Comparison of ENCODE assay signal across 8 cellular contexts in genomic region chr7:151083071-151083823, GRCh38. TPM values are rescaled to one million over a fixed set of nuclear protein-coding genes. Genes with fewer than 3 reads are reported as not detected.
DNase-seq lines count a peak whose midpoint lies in the region; ATAC-seq and TF ChIP-seq lines count a peak whose summit lies in the region.

TMUB1 (minus strand) TSS chr7:151083493; CDS start chr7:151082563, 930 bp downstream.

- H3K79me2 ChIP-seq in OCI-LY1 (ENCODE audit: insufficient read depth, low read length) = no peaks in the 10 kb centered on the region

- peaks cover 1% of the 10 kb centered on the region for H3F3A ChIP-seq in OCI-LY1 (ENCODE audit: insufficient read depth, low read length)

- no peaks in the 10 kb centered on the region for H3K36me3 ChIP-seq in BLaER1
- H3K36me3 ChIP-seq in OCI-LY1 (ENCODE audit: insufficient read depth, low read length) = no peaks in the 10 kb centered on the region; the same call in 1 of the 2 replicates
- peaks cover 0 to 2% (median 0%) of the 10 kb centered on the region in 4 donors for H3K36me3 ChIP-seq in esophagus muscularis mucosa

- peak; percentile 40 for TF ChIP-seq POLR2A in esophagus muscularis mucosa (IDR thresholded peaks at IDR 0.05; ENCODE audit: low read depth)

- no peak for TF ChIP-seq EP300 in esophagus muscularis mucosa (IDR thresholded peaks at IDR 0.05)

- peak; percentile 43 for ATAC-seq in HG03439 (IDR thresholded peaks at IDR 0.05; ENCODE audit: unreplicated experiment)
- peak; percentile 67 to 81 for ATAC-seq in natural killer cell treated with Interleukin-12 subunit alpha and Interleukin-12 subunit beta and Interleukin-15 and Interleukin-18, amount 100 ng/mL, for 72 hours
- ATAC-seq in stimulated activated naive CD8-positive, alpha-beta T cell treated with anti-CD3 and anti-CD28 coated beads, Interleukin-15, Interleukin-2, amounts not matched to agents 100 U/mL and 50 U/mL, for 24 hours = peak; percentile 60

- H3K27me3 Mint-ChIP-seq in natural killer cell treated with Interleukin-12 subunit alpha and Interleukin-12 subunit beta and Interleukin-15 and Interleukin-18, amount 100 ng/mL, for 72 hours = peaks cover 0 to 3% of the 10 kb centered on the region in 2 donors

- H3K9me2 ChIP-seq in OCI-LY1 (ENCODE audit: low read depth, low read length) = no peaks in the 10 kb centered on the region

- peaks cover 69% of the 10 kb centered on the region for H3K4me1 ChIP-seq in BLaER1
- H3K4me1 ChIP-seq in OCI-LY1 (ENCODE audit: insufficient read depth, low read length, severe bottlenecking) = peaks cover 61% of the 10 kb centered on the region
- H3K4me1 ChIP-seq in esophagus muscularis mucosa = peaks cover 57 to 69% (median 64%) of the 10 kb centered on the region in 4 donors

- peaks cover 45% of the 10 kb centered on the region for H3K27me3 ChIP-seq in BLaER1
- peaks cover 13% of the 10 kb centered on the region for H3K27me3 ChIP-seq in OCI-LY1 (ENCODE audit: insufficient read depth, low read length)
- H3K27me3 ChIP-seq in esophagus muscularis mucosa = no peaks in the 10 kb centered on the region

- H3K9me3 Mint-ChIP-seq in natural killer cell treated with Interleukin-12 subunit alpha and Interleukin-12 subunit beta and Interleukin-15 and Interleukin-18, amount 100 ng/mL, for 72 hours = no peaks in the 10 kb centered on the region

- H3K27ac Mint-ChIP-seq in natural killer cell treated with Interleukin-12 subunit alpha and Interleukin-12 subunit beta and Interleukin-15 and Interleukin-18, amount 100 ng/mL, for 72 hours = peak within 1 kb of the TSS; percentile 88 to 89

- intact Hi-C loops in esophagus muscularis mucosa (cut with DNase I) = no loop called here

- no peak for TF ChIP-seq CTCF in OCI-LY1 (IDR thresholded peaks at IDR 0.05; ENCODE audit: low read length)
- peak in 1 of 3 experiments; percentile 7 for TF ChIP-seq CTCF in esophagus muscularis mucosa (IDR thresholded peaks at IDR 0.05)

- H3K4me3 ChIP-seq in BLaER1 (peak within 1 kb of the TSS; percentile 99), OCI-LY1 (ENCODE audit: low read depth, low read length, poor library complexity, severe bottlenecking) (peak within 1 kb of the TSS; percentile 82), esophagus muscularis mucosa (peak within 1 kb of the TSS; percentile 66 to 89 (median 82))

- H3K27ac ChIP-seq in BLaER1 = peak within 1 kb of the TSS; percentile 96
- H3K27ac ChIP-seq in OCI-LY1 (ENCODE audit: low read depth, low read length, poor library complexity, severe bottlenecking) = peak within 1 kb of the TSS; percentile 64
- H3K27ac ChIP-seq in esophagus muscularis mucosa (replicated peaks in 1 of 4) = peak within 1 kb of the TSS; percentile 89 to 99 (median 94)

- DNase-seq in GM19238 (ENCODE audit: insufficient read length, low spot score) (peak; percentile 87), activated T-cell treated with anti-CD3 and anti-CD28 coated beads for 4 hours (peak; percentile 78), esophagus muscularis mucosa (ENCODE audit: extremely low spot score) (no peak)
- DNase-seq in natural killer cell treated with Interleukin-12 subunit alpha and Interleukin-12 subunit beta and Interleukin-15 and Interleukin-18, amount 100 ng/mL, for 72 hours (ENCODE audit: low spot score) = peak; percentile 91
- peak; percentile 89 for DNase-seq in stimulated activated naive CD8-positive, alpha-beta T cell treated with anti-CD3 and anti-CD28 coated beads, Interleukin-15, Interleukin-2, amounts not matched to agents 100 U/mL and 50 U/mL, for 24 hours

- H3K36me3 Mint-ChIP-seq in natural killer cell treated with Interleukin-12 subunit alpha and Interleukin-12 subunit beta and Interleukin-15 and Interleukin-18, amount 100 ng/mL, for 72 hours = no peaks in the 10 kb centered on the region

- peaks cover 49% of the 10 kb centered on the region for H4K20me1 ChIP-seq in BLaER1
- H4K20me1 ChIP-seq in OCI-LY1 (ENCODE audit: insufficient read depth, low read length) = no peaks in the 10 kb centered on the region

- H3K4me3 Mint-ChIP-seq in natural killer cell treated with Interleukin-12 subunit alpha and Interleukin-12 subunit beta and Interleukin-15 and Interleukin-18, amount 100 ng/mL, for 72 hours = peak within 1 kb of the TSS; percentile 99

- peak within 1 kb of the TSS; percentile 99 for H3K9ac ChIP-seq in BLaER1
- peak within 1 kb of the TSS; percentile 92 for H3K9ac ChIP-seq in OCI-LY1 (ENCODE audit: low read length)

- H2AFZ ChIP-seq in OCI-LY1 (ENCODE audit: low read length) = 0 out of 2 replicates have a peak within 1 kb of the TSS, but pooled peaks have one; percentile 44

- WGBS in esophagus muscularis mucosa = 2% methylated on average over 13 of the region's 69 CpGs

- peak within 1 kb of the TSS; percentile 99 for H3K4me2 ChIP-seq in BLaER1
- H3K4me2 ChIP-seq in OCI-LY1 (ENCODE audit: low read length) = peak within 1 kb of the TSS; percentile 90

- H3K9me3 ChIP-seq in BLaER1 = no peaks in the 10 kb centered on the region
- no peaks in the 10 kb centered on the region for H3K9me3 ChIP-seq in OCI-LY1 (ENCODE audit: low read length)
- no peaks in the 10 kb centered on the region for H3K9me3 ChIP-seq in esophagus muscularis mucosa

- H3K4me1 Mint-ChIP-seq in natural killer cell treated with Interleukin-12 subunit alpha and Interleukin-12 subunit beta and Interleukin-15 and Interleukin-18, amount 100 ng/mL, for 72 hours (ENCODE audit: low read depth in 2 of 2) = peaks cover 26 to 32% of the 10 kb centered on the region in 2 donors

RNA-seq across cellular contexts. Expression of gene TMUB1, which starts in this region (rescaled TPM):
- total RNA-seq in esophagus muscularis mucosa = 10 to 100 TPM; 39.0 to 66.6 (median 51.4) TPM
- 10 to 100 TPM; 65.5 to 73.1 TPM for total RNA-seq in natural killer cell treated with Interleukin-12 subunit alpha and Interleukin-12 subunit beta and Interleukin-15 and Interleukin-18, amount 100 ng/mL, for 72 hours
